8 cellular contexts compared by ENCODE assay signal in genomic region chr16:19583665-19584300, GRCh38. TPM values are rescaled to one million over a fixed set of nuclear protein-coding genes. Genes with fewer than 3 reads are reported as not detected.
DNase-seq lines count a peak whose midpoint lies in the region; ATAC-seq, FAIRE-seq and TF ChIP-seq lines count a peak whose summit lies in the region.

No MANE protein-coding gene starts in this region.

- CTCF ChIA-PET in K562 (lab: Yijun Ruan, JAX; ENCODE audit: low intra/inter-chr PET ratio), result interaction anchor here (0.6 to 1.9 kb wide), 4 partner anchors 17 to 1575 kb away, joined by 3 to 8 read pairs (median 4); partner anchors contain the start of genes GPRC5B and LDAF1

- intact Hi-C loops in K562 (cut with micrococcal nuclease) (no loop called here), left colon (cut with DNase I, micrococcal nuclease) (no loop called here)

- H3K4me2 ChIP-seq in GM23338 (no peak overlapping the region), K562 (ENCODE audit: insufficient read depth, low read length) (no peak overlapping the region)

- no peaks in the 10 kb centered on the region for H3K9me1 ChIP-seq in K562 (ENCODE audit: control insufficient read depth, insufficient read depth, low read length)

- TF ChIP-seq RAD21 in K562 (CRISPR knock-in tag; conservative IDR thresholded peaks at IDR 0.05 in 1 of 2, IDR thresholded peaks at IDR 0.05 in 1 of 2), result peak in 1 of 2 experiments; percentile 56; a peak in 2 of 4 replicates

- H2AFZ ChIP-seq in GM23338, result no peak overlapping the region
- H2AFZ ChIP-seq in K562 (ENCODE audit: low read depth, low read length), result no peak overlapping the region

- no peak overlapping the region for H3K9ac ChIP-seq in NT2/D1 (ENCODE audit: insufficient read length, low read depth)
- no peak overlapping the region for H3K9ac ChIP-seq in K562 (ENCODE audit: insufficient read depth in 1 of 2, low read depth in 2 of 2, low read length in 2 of 2)

- no TSS peak for BruUV-seq in K562 (replicated peaks; lab: Mats Ljungman, UMichigan)

- no peaks in the 10 kb centered on the region for H3K9me2 ChIP-seq in GM23338 (ENCODE audit: insufficient read depth)

- H4K20me1 ChIP-seq in GM23338 (replicated peaks; ENCODE audit: insufficient read depth), result 0 out of 2 replicates have a peak, but pooled peaks cover 2% of the 10 kb centered on the region
- no peaks in the 10 kb centered on the region for H4K20me1 ChIP-seq in K562 (replicated peaks; ENCODE audit: control insufficient read depth, insufficient read depth, low read length)

- ATAC-seq in CD4-positive, CD25-positive, alpha-beta regulatory T cell (ENCODE audit: low read depth in 2 of 2), result peak; percentile 57 to 62
- ATAC-seq in GM23338 (peak; percentile 72), K562 (peak; percentile 91), left colon (peak; percentile 88), HG02884 (IDR thresholded peaks at IDR 0.05; ENCODE audit: unreplicated experiment) (no peak)

- H3K27ac ChIP-seq in CD4-positive, CD25-positive, alpha-beta regulatory T cell (ENCODE audit: insufficient read depth, low read length, poor library complexity, severe bottlenecking), result no peak overlapping the region
- H3K27ac ChIP-seq in GM23338 (ENCODE audit: low read depth) (no peak overlapping the region), K562 (ENCODE audit: extremely low read depth, low read depth, low read length) (no peak overlapping the region)

- peak in 2 of 3 donors; percentile 25 to 56 for DNase-seq in CD4-positive, CD25-positive, alpha-beta regulatory T cell
- DNase-seq in GM23338 (ENCODE audit: low spot score), result peak; percentile 72
- peak; percentile 25 for DNase-seq in NT2/D1 (ENCODE audit: low read depth, low spot score)
- peak; percentile 51 to 63 (median 58) for DNase-seq in K562 (ENCODE audit: extremely low read depth in 1 of 4, low spot score in 3 of 4)
- peak in 1 of 2 donors; percentile 20 for DNase-seq in left colon
- DNase-seq in superior temporal gyrus (ENCODE audit: extremely low spot score), result peak; percentile 77
- DNase-seq in islet precursor cell, result no peak

- 3% methylated on average over 3 of the region's 5 CpGs for WGBS in K562 (ENCODE audit: insufficient coverage, low coverage, missing lambda C conversion rate)

- TF ChIP-seq POLR2A in K562 (conservative IDR thresholded peaks at IDR 0.05), result no peak

- H3K79me2 ChIP-seq in GM23338 (replicated peaks; ENCODE audit: insufficient read depth) (no peaks in the 10 kb centered on the region), K562 (ENCODE audit: control insufficient read depth, insufficient read depth, low read length) (no peaks in the 10 kb centered on the region)

- H3K36me3 ChIP-seq in CD4-positive, CD25-positive, alpha-beta regulatory T cell (ENCODE audit: control insufficient read depth, insufficient read depth, low read length), result peaks cover 45% of the 10 kb centered on the region
- peaks cover 33% of the 10 kb centered on the region for H3K36me3 ChIP-seq in GM23338 (ENCODE audit: insufficient read depth)
- peaks cover 48% of the 10 kb centered on the region for H3K36me3 ChIP-seq in NT2/D1 (ENCODE audit: insufficient read depth, insufficient read length, low read length)
- H3K36me3 ChIP-seq in K562 (ENCODE audit: control insufficient read depth, insufficient read depth, low read length), result peaks cover 23% of the 10 kb centered on the region; the same call in 2 of the 3 replicates

- no peak for TF ChIP-seq EP300 in K562 (IDR thresholded peaks at IDR 0.05; ENCODE audit: low read length)

- peak; percentile 85 to 97 for TF ChIP-seq CTCF in GM23338 (conservative IDR thresholded peaks at IDR 0.05; ENCODE audit: low read depth in 2 of 2)
- peak; percentile 74 to 89 (median 83) for TF ChIP-seq CTCF in K562 (IDR thresholded peaks at IDR 0.05 in 2 of 3, conservative IDR thresholded peaks at IDR 0.05 in 1 of 3; ENCODE audit: insufficient read depth in 2 of 3, low read depth in 1 of 3, low read length in 3 of 3)

- H3K9me3 Mint-ChIP-seq in CD4-positive, CD25-positive, alpha-beta regulatory T cell, result peaks cover 0 to 7% (median 0%) of the 10 kb centered on the region in 7 donors
- H3K9me3 Mint-ChIP-seq in GM23338, result peaks cover 7% of the 10 kb centered on the region

- H3K27ac Mint-ChIP-seq in CD4-positive, CD25-positive, alpha-beta regulatory T cell, result no peak overlapping the region
- H3K27ac Mint-ChIP-seq in GM23338, result no peak overlapping the region

- H3K4me1 ChIP-seq in CD4-positive, CD25-positive, alpha-beta regulatory T cell (ENCODE audit: control insufficient read depth, insufficient read depth, low read length, poor library complexity, severe bottlenecking), result no peaks in the 10 kb centered on the region
- no peaks in the 10 kb centered on the region for H3K4me1 ChIP-seq in GM23338 (ENCODE audit: insufficient read depth)
- H3K4me1 ChIP-seq in NT2/D1 (ENCODE audit: insufficient read depth, insufficient read length), result no peaks in the 10 kb centered on the region
- no peaks in the 10 kb centered on the region for H3K4me1 ChIP-seq in K562 (replicated peaks in 1 of 2; ENCODE audit: control insufficient read depth in 2 of 2, insufficient read depth in 2 of 2, low read length in 2 of 2)

- peaks cover 64% of the 10 kb centered on the region for H3K36me3 Mint-ChIP-seq in CD4-positive, CD25-positive, alpha-beta regulatory T cell
- H3K36me3 Mint-ChIP-seq in GM23338 (ENCODE audit: low read depth), result peaks cover 64% of the 10 kb centered on the region

- in situ Hi-C loops in K562 (cut with MboI), result no loop called here

- H3K4me3 ChIP-seq in CD4-positive, CD25-positive, alpha-beta regulatory T cell (ENCODE audit: low read depth, low read length), result no peak overlapping the region
- no peak overlapping the region for H3K4me3 ChIP-seq in GM23338
- H3K4me3 ChIP-seq in NT2/D1 (ENCODE audit: insufficient read length, low read depth), result no peak overlapping the region
- H3K4me3 ChIP-seq in K562, result no peak overlapping the region

- peaks cover 5 to 7% of the 10 kb centered on the region in 2 experiments for H3K9me3 ChIP-seq in CD4-positive, CD25-positive, alpha-beta regulatory T cell (ENCODE audit: control insufficient read depth in 2 of 2, low read length in 2 of 2)
- peaks cover 12% of the 10 kb centered on the region for H3K9me3 ChIP-seq in NT2/D1 (ENCODE audit: insufficient read depth, low read length)
- H3K9me3 ChIP-seq in K562 (replicated peaks; ENCODE audit: control insufficient read depth, insufficient read depth, low read depth, low read length), result peaks cover 6% of the 10 kb centered on the region; the same call in 1 of the 2 replicates

- no peaks in the 10 kb centered on the region for H3F3A ChIP-seq in GM23338 (replicated peaks; ENCODE audit: low read depth)

- POLR2A ChIA-PET in K562 (lab: Yijun Ruan, JAX), result interaction anchor here (0.6 to 1.1 kb wide), 4 partner anchors 20 to 259 kb away, joined by 3 to 4 read pairs (median 3); no protein-coding TSS in a partner anchor

- no peaks in the 10 kb centered on the region for H3K27me3 Mint-ChIP-seq in CD4-positive, CD25-positive, alpha-beta regulatory T cell
- peaks cover 5% of the 10 kb centered on the region for H3K27me3 Mint-ChIP-seq in GM23338 (ENCODE audit: insufficient read depth, low read depth, poor library complexity)

- H3K27me3 ChIP-seq in CD4-positive, CD25-positive, alpha-beta regulatory T cell (ENCODE audit: control insufficient read depth, insufficient read depth, low read length), result no peaks in the 10 kb centered on the region
- no peaks in the 10 kb centered on the region for H3K27me3 ChIP-seq in GM23338 (ENCODE audit: insufficient read depth)
- no peaks in the 10 kb centered on the region for H3K27me3 ChIP-seq in NT2/D1 (ENCODE audit: insufficient read depth, insufficient read length)
- H3K27me3 ChIP-seq in K562 (ENCODE audit: control insufficient read depth in 2 of 2, insufficient read depth in 2 of 2, low read length in 2 of 2), result no peaks in the 10 kb centered on the region

- peak; percentile 85 for FAIRE-seq in K562 (lab: Jason Lieb, UNC)

- H3K4me1 Mint-ChIP-seq in CD4-positive, CD25-positive, alpha-beta regulatory T cell, result no peaks in the 10 kb centered on the region
- H3K4me1 Mint-ChIP-seq in GM23338, result no peaks in the 10 kb centered on the region

- H3K4me3 Mint-ChIP-seq in CD4-positive, CD25-positive, alpha-beta regulatory T cell, result peak overlapping the region in 1 of 4 donors; percentile 64
- H3K4me3 Mint-ChIP-seq in GM23338, result no peak overlapping the region

TF ChIP-seq in GM23338, 12 proteins besides CTCF, POLR2A, EP300 and RAD21 (continues in another document):
- TF ChIP-seq ZNF331 (CRISPR knock-in tag; IDR thresholded peaks at IDR 0.05; ENCODE audit: low read depth) (no peak), EZH2 (IDR thresholded peaks at IDR 0.05; ENCODE audit: low read depth, unreplicated experiment) (no peak), POLR2AphosphoS5 (IDR thresholded peaks at IDR 0.05; ENCODE audit: low read depth) (no peak)

RNA-seq across cellular contexts. Expression of gene VPS35L, which starts 28.3 kb away (rescaled TPM):
- 34.2 TPM for total RNA-seq in CD4-positive, CD25-positive, alpha-beta regulatory T cell
- polyA plus RNA-seq in CD4-positive, CD25-positive, alpha-beta regulatory T cell, result 10 to 100 TPM; 29.9 to 34.6 (median 33.5) TPM
- total RNA-seq in GM23338 (2014; rRNA removed; shearing (Covaris generic)), result 54.6 and 61.3 TPM in 2 replicates
- 48.0 and 49.7 TPM in 2 replicates for polyA plus RNA-seq in GM23338 (2016; fragmentation: Nextera tagmentation; extraction: Ambion mirVana)
- total RNA-seq in K562 (2011; cell fraction: chromatin; rRNA removed; ENCODE audit: low replicate concordance), result 79.5 and 124 TPM in 2 replicates
- total RNA-seq in K562 (2011; cell fraction: nucleolus; rRNA removed), result 50.9 and 57.6 TPM in 2 replicates
- total RNA-seq in K562 (2011; cell fraction: nucleoplasm; rRNA removed), result 64.1 and 74.5 TPM in 2 replicates
- 9.0 and 10.2 TPM in 2 replicates for total RNA-seq in K562 (2014; rRNA removed)
- 18.2 and 20.1 TPM in 2 replicates for total RNA-seq in K562 (2014; rRNA removed; fragmentation: Illumina TruSeq; extraction: Trizol)
- 21.3 and 22.6 TPM in 2 replicates for total RNA-seq in K562 (2015; rRNA removed; fragmentation: Illumina TruSeq; extraction: Trizol)
- 25.8 and 28.3 TPM in 2 replicates for total RNA-seq in K562 (2021)
- 15.6 and 16.9 TPM in 2 replicates for polyA plus RNA-seq in K562 (2011; rRNA removed)
- 10.9 and 11.5 TPM in 2 replicates for polyA plus RNA-seq in K562 (2011; cell fraction: cytosol; rRNA removed)
- 18.3 and 20.0 TPM in 2 replicates for polyA plus RNA-seq in K562 (2011; cell fraction: nucleus; rRNA removed)
- polyA plus RNA-seq in K562 (2012), result 16.5 and 19.9 TPM in 2 replicates
- polyA plus RNA-seq in K562 (2014; fragmentation: Illumina TruSeq; extraction: Trizol), result 26.7 and 30.4 TPM in 2 replicates
- 10 to 100 TPM; 18.3 to 27.1 TPM for polyA plus RNA-seq in K562 (2014; fragmentation: Nextera tagmentation; extraction: Ambion mirVana)
- 14.1 and 16.2 TPM in 2 replicates for polyA plus RNA-seq in K562 (2014; rRNA removed)
- 40.8 and 46.6 TPM in 2 replicates for polyA minus RNA-seq in K562 (2011; rRNA and poly(A)+ RNA removed)
- polyA minus RNA-seq in K562 (2011; cell fraction: cytosol; rRNA and poly(A)+ RNA removed), result 18.8 and 35.3 TPM in 2 replicates
- polyA minus RNA-seq in K562 (2011; cell fraction: nucleus; rRNA and poly(A)+ RNA removed), result 30.4 and 44.1 TPM in 2 replicates
- total RNA-seq in left colon, result 10 to 100 TPM; 51.1 to 53.0 TPM
